ENCODE assay signal across 9 cellular contexts in genomic region chr6:38507173-38507572, GRCh38.
"Had no signal": no experiment of that assay in that cellular context is flagged by ENCODE, and none has a peak within 500 bp of the region (broad histone marks: within the 10 kb centered on the region; RNA-seq: fewer than 3 reads in every experiment).

No MANE protein-coding gene starts in this region.

- H3K9ac ChIP-seq: GM23248 had no signal

- H3K9me3 ChIP-seq: HAP-1 had no signal

- H3K9me3 Mint-ChIP-seq: HFFc6, IgD-negative memory B cell had no signal

- DNase-seq: GM23248, GOT3, H7, HFFc6, KG1 had no signal

- H3K36me3 ChIP-seq: HAP-1 had no signal

- H3K27ac Mint-ChIP-seq: HFFc6, IgD-negative memory B cell had no signal

- H3K27me3 Mint-ChIP-seq: IgD-negative memory B cell had no signal

- ATAC-seq: HCT116 had no signal

- H3K4me3 Mint-ChIP-seq: HFFc6, IgD-negative memory B cell had no signal

- H3K27ac ChIP-seq: GM23248, HL-60 had no signal

- H3K4me3 ChIP-seq: GM23248, HAP-1 had no signal

- H2AFZ ChIP-seq: GM23248 had no signal
